8 cellular contexts compared by ENCODE assay signal in genomic region chr17:14359251-14359939, GRCh38. TPM values are rescaled to one million over a fixed set of nuclear protein-coding genes. Genes with fewer than 3 reads are reported as not detected.
DNase-seq lines count a peak whose midpoint lies in the region; ATAC-seq, FAIRE-seq and TF ChIP-seq lines count a peak whose summit lies in the region.

No MANE protein-coding gene starts in this region.

- no peaks in the 10 kb centered on the region for H3K9me3 Mint-ChIP-seq in effector memory CD8-positive, alpha-beta T cell
- H3K9me3 Mint-ChIP-seq in stimulated activated naive CD8-positive, alpha-beta T cell treated with anti-CD3 and anti-CD28 coated beads, Interleukin-15, amount 100 ng/mL, for 72 hours, result no peaks in the 10 kb centered on the region
- H3K9me3 Mint-ChIP-seq in type B pancreatic cell, result no peaks in the 10 kb centered on the region

- H3K27ac Mint-ChIP-seq in effector memory CD8-positive, alpha-beta T cell, result peak overlapping the region in 1 of 2 donors; percentile 65
- H3K27ac Mint-ChIP-seq in stimulated activated naive CD8-positive, alpha-beta T cell treated with anti-CD3 and anti-CD28 coated beads, Interleukin-15, amount 100 ng/mL, for 72 hours, result no peak overlapping the region
- no peak overlapping the region for H3K27ac Mint-ChIP-seq in type B pancreatic cell

- H3K27me3 Mint-ChIP-seq in effector memory CD8-positive, alpha-beta T cell, result no peaks in the 10 kb centered on the region
- peaks cover 6% of the 10 kb centered on the region for H3K27me3 Mint-ChIP-seq in stimulated activated naive CD8-positive, alpha-beta T cell treated with anti-CD3 and anti-CD28 coated beads, Interleukin-15, amount 100 ng/mL, for 72 hours
- peaks cover 6% of the 10 kb centered on the region for H3K27me3 Mint-ChIP-seq in type B pancreatic cell

- TF ChIP-seq CTCF in breast epithelium (IDR thresholded peaks at IDR 0.05), result no peak
- TF ChIP-seq CTCF in type B pancreatic cell (conservative IDR thresholded peaks at IDR 0.05), result no peak

- H3K4me1 Mint-ChIP-seq in effector memory CD8-positive, alpha-beta T cell (ENCODE audit: low read depth in 2 of 2), result peaks cover 16 to 18% of the 10 kb centered on the region in 2 donors
- H3K4me1 Mint-ChIP-seq in stimulated activated naive CD8-positive, alpha-beta T cell treated with anti-CD3 and anti-CD28 coated beads, Interleukin-15, amount 100 ng/mL, for 72 hours, result peaks cover 23% of the 10 kb centered on the region
- H3K4me1 Mint-ChIP-seq in type B pancreatic cell (ENCODE audit: unreplicated experiment), result peaks cover 4% of the 10 kb centered on the region

- no peak for DNase-seq in GM12891 (ENCODE audit: insufficient read length, low spot score)
- peak; percentile 60 to 66 (median 64) for DNase-seq in effector memory CD8-positive, alpha-beta T cell
- DNase-seq in stimulated activated naive CD8-positive, alpha-beta T cell treated with anti-CD3 and anti-CD28 coated beads, Interleukin-15, amount 100 ng/mL, for 72 hours, result peak; percentile 69 to 87
- no peak for DNase-seq in NCI-H526 (lab: John Stamatoyannopoulos, UW)
- DNase-seq in breast epithelium (ENCODE audit: low spot score in 2 of 2), result no peak
- DNase-seq in type B pancreatic cell (ENCODE audit: extremely low spot score, unreplicated experiment), result no peak

- H3K9me3 ChIP-seq in breast epithelium, result no peaks in the 10 kb centered on the region

- intact Hi-C loops in breast epithelium (cut with DNase I; ENCODE audit: low total_unique reads), result no loop called here

- peak overlapping the region; percentile 48 to 63 for H3K4me3 Mint-ChIP-seq in effector memory CD8-positive, alpha-beta T cell
- peak overlapping the region in 1 of 2 donors; percentile 36 for H3K4me3 Mint-ChIP-seq in stimulated activated naive CD8-positive, alpha-beta T cell treated with anti-CD3 and anti-CD28 coated beads, Interleukin-15, amount 100 ng/mL, for 72 hours
- H3K4me3 Mint-ChIP-seq in type B pancreatic cell, result no peak overlapping the region

- peaks cover 2% of the 10 kb centered on the region for H3K36me3 Mint-ChIP-seq in effector memory CD8-positive, alpha-beta T cell (ENCODE audit: insufficient read depth)
- no peaks in the 10 kb centered on the region for H3K36me3 Mint-ChIP-seq in type B pancreatic cell

- H3K27ac ChIP-seq in breast epithelium, result no peak overlapping the region

- H3K27me3 ChIP-seq in breast epithelium, result no peaks in the 10 kb centered on the region

- peak; percentile 97 for ATAC-seq in GM21447 (IDR thresholded peaks at IDR 0.05; ENCODE audit: unreplicated experiment)
- peak; percentile 92 for ATAC-seq in HG03575 (IDR thresholded peaks at IDR 0.05; ENCODE audit: extremely low read depth, insufficient number of reproducible peaks, low FRiP score, unreplicated experiment)
- ATAC-seq in effector memory CD8-positive, alpha-beta T cell (replicated peaks), result peak; percentile 98
- peak; percentile 100 for ATAC-seq in stimulated activated naive CD8-positive, alpha-beta T cell treated with anti-CD3 and anti-CD28 coated beads, Interleukin-15, amount 100 ng/mL, for 72 hours

- no peaks in the 10 kb centered on the region for H3K4me1 ChIP-seq in breast epithelium

- TF ChIP-seq POLR2A in GM12891 (IDR thresholded peaks at IDR 0.05; ENCODE audit: low read depth, low read length) (no peak), breast epithelium (IDR thresholded peaks at IDR 0.05) (no peak)

- H3K4me3 ChIP-seq in breast epithelium, result no peak overlapping the region

- peak; percentile 90 for FAIRE-seq in GM12891 (lab: Jason Lieb, UNC)

- H3K36me3 ChIP-seq in breast epithelium, result no peaks in the 10 kb centered on the region

TF ChIP-seq in GM12891, 5 proteins besides CTCF, POLR2A, EP300 and RAD21:
- TF ChIP-seq PAX5 (IDR thresholded peaks at IDR 0.05; ENCODE audit: insufficient read depth, low read length, severe bottlenecking) (peak; percentile 59), POLR2AphosphoS5 (IDR thresholded peaks at IDR 0.05; ENCODE audit: low read depth, low read length) (no peak), SPI1 (IDR thresholded peaks at IDR 0.05; ENCODE audit: low read depth, low read length) (peak; percentile 55; the same call in 1 of the 2 replicates), POU2F2 (IDR thresholded peaks at IDR 0.05; ENCODE audit: low read depth, low read length) (peak; percentile 81), TAF1 (IDR thresholded peaks at IDR 0.05; ENCODE audit: low read depth, low read length) (no peak)

RNA-seq across cellular contexts. Expression of gene HS3ST3B1, which starts 58.5 kb away (rescaled TPM):
- polyA plus RNA-seq in GM12891 (2012; ENCODE audit: low read depth, missing spikeins), result 0.44 TPM
- total RNA-seq in breast epithelium (1 to 10 TPM in 2 of 3 donors, under 1 TPM in 1; 0.96 to 3.6 (median 2.8) TPM), type B pancreatic cell (ENCODE audit: low replicate concordance) (6.6 and 12.9 TPM in 2 replicates)

Comparison
In these comparisons a context has a peak if more than half of its experiments do, and no peak if none do; other contexts are left out.
1. DNase-seq: peak in effector memory CD8-positive, alpha-beta T cell (3 of 3) and stimulated activated naive CD8-positive, alpha-beta T cell treated with anti-CD3 and anti-CD28 coated beads, Interleukin-15, amount 100 ng/mL, for 72 hours (2 of 2); none in GM12891 (single experiment), NCI-H526 (0 of 2), breast epithelium (0 of 2) and type B pancreatic cell (single experiment).
2. Peak in every context shown above with its lines, with median percentiles within 50 percentile points of each other: ATAC-seq.